1 cellular context compared by ENCODE assay signal in the genomic region with DNA sequence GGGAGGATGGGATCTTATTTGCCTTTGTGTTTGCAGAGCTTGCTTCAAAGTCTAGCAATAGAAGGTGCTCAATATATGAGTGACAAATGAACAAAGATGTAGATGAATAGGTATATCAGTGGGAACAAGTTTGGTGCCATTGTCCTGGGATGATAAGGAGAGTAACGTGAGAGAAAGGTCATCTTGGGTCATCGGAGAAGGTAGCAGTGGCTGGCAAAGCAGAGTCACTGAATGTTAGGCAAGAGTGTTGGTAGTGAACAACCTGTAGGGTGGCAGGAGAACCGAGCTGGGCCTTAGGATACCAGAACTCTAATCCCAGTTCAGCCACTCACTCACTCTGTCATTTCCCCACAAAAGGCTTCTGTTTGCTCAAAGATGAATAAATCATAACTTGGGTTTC.
TF ChIP-seq lines count a peak whose summit lies in the region.

No MANE protein-coding gene starts in this region.

TF ChIP-seq in K562, 482 proteins besides CTCF, POLR2A, EP300 and RAD21 (continued from another document):
- TF ChIP-seq, protein P1, sequence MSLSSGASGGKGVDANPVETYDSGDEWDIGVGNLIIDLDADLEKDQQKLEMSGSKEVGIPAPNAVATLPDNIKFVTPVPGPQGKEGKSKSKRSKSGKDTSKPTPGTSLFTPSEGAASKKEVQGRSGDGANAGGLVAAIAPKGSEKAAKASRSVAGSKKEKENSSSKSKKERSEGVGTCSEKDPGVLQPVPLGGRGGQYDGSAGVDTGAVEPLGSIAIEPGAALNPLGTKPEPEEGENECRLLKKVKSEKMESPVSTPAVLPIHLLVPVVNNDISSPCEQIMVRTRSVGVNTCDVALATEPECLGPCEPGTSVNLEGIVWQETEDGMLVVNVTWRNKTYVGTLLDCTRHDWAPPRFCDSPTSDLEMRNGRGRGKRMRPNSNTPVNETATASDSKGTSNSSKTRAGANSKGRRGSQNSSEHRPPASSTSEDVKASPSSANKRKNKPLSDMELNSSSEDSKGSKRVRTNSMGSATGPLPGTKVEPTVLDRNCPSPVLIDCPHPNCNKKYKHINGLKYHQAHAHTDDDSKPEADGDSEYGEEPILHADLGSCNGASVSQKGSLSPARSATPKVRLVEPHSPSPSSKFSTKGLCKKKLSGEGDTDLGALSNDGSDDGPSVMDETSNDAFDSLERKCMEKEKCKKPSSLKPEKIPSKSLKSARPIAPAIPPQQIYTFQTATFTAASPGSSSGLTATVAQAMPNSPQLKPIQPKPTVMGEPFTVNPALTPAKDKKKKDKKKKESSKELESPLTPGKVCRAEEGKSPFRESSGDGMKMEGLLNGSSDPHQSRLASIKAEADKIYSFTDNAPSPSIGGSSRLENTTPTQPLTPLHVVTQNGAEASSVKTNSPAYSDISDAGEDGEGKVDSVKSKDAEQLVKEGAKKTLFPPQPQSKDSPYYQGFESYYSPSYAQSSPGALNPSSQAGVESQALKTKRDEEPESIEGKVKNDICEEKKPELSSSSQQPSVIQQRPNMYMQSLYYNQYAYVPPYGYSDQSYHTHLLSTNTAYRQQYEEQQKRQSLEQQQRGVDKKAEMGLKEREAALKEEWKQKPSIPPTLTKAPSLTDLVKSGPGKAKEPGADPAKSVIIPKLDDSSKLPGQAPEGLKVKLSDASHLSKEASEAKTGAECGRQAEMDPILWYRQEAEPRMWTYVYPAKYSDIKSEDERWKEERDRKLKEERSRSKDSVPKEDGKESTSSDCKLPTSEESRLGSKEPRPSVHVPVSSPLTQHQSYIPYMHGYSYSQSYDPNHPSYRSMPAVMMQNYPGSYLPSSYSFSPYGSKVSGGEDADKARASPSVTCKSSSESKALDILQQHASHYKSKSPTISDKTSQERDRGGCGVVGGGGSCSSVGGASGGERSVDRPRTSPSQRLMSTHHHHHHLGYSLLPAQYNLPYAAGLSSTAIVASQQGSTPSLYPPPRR (CRISPR knock-in tag; IDR thresholded peaks at IDR 0.05; ENCODE audit: borderline replicate concordance) = no peak
- TF ChIP-seq GTF2F1 (IDR thresholded peaks at IDR 0.05; ENCODE audit: low read depth, low read length) (no peak), POLR2B (IDR thresholded peaks at IDR 0.05; ENCODE audit: low read depth, partially characterized antibody) (no peak), ZNF232 (CRISPR knock-in tag; IDR thresholded peaks at IDR 0.05) (0 out of 2 replicates have a peak, but pooled peaks have one; percentile 35), PHB2 (IDR thresholded peaks at IDR 0.05; ENCODE audit: low read depth) (no peak)
